In the genomic region with DNA sequence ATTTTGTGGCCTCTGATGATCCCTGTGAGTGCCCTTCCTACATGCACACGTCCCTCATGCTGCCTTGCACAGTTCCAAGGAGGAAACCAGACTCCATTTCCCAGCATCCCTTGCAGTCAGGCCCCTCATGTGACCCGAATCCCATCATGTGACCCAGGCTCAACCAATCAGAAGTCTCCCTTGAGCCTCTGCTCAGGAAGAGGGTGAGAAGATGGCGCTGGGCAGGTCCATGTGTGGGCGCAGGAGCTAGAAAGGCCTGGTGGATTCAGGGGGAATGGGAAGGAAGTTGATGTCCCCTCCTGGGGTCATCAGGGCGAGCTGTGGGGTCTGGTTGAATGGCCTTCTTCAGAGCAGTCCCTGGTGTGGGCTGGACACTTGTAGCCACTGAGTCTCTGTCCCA, we compare ENCODE assay signal across 20 cellular contexts.
A peak's percentile ranks its signal among the peaks of the same experiment; 100 is the strongest.
DNase-seq lines count a peak whose midpoint lies in the region; ATAC-seq and TF ChIP-seq lines count a peak whose summit lies in the region.
"Had no signal": no experiment of that assay in that cellular context is flagged by ENCODE, and none has a peak within 500 bp of the region (broad histone marks: within the 10 kb centered on the region; RNA-seq: fewer than 3 reads in every experiment).

No MANE protein-coding gene starts in this region.

- H3K27me3 ChIP-seq in endodermal cell (ENCODE audit: control insufficient read depth, insufficient read depth, low read length, poor library complexity, severe bottlenecking), result no peaks in the 10 kb centered on the region
- H3K27me3 ChIP-seq: adrenal gland, transverse colon had no signal

- H3K9me3 Mint-ChIP-seq in Calu3 (ENCODE audit: low read depth, unreplicated experiment) (peaks cover 4% of the 10 kb centered on the region), endodermal cell (peaks cover 5% of the 10 kb centered on the region)
- H3K9me3 Mint-ChIP-seq: activated T-helper 2 cell treated with anti-CD3 and anti-CD28 coated beads, Interferon-gamma antibody, Interleukin-2, Interleukin-4, amounts not matched to agents 10 μg/mL and 5 μg/mL and 100 μg/mL, durations not matched to agents 14 hours and 24 hours and 36 hours had no signal

- H3K4me3 Mint-ChIP-seq in Calu3 (ENCODE audit: low read depth, unreplicated experiment), result no peak overlapping the region
- no peak overlapping the region for H3K4me3 Mint-ChIP-seq in endodermal cell
- H3K4me3 Mint-ChIP-seq: nephron progenitor cell; stimulated activated naive B cell treated with anti-CD40 and anti-IgM and Interleukin-4, amounts not matched to agents 10 μg/mL and 1 μg/mL and 100 μg/mL, for 72 hours had no signal

- DNase-seq in DMS 273 (lab: John Stamatoyannopoulos, UW; ENCODE audit: unreplicated experiment) (peak; percentile 13), DMS 273 treated with DMSO at 0.1 percent for 48 hours (lab: John Stamatoyannopoulos, UW) (no peak), Calu3 (peak; percentile 20), NCI-H2171 (lab: John Stamatoyannopoulos, UW) (peak; percentile 30), endodermal cell (peak; percentile 55), DMS153 treated with DMSO at 0.1 percent for 48 hours (lab: John Stamatoyannopoulos, UW; ENCODE audit: unreplicated experiment) (no peak)
- DNase-seq: activated CD4-positive, alpha-beta T cell treated with anti-CD3 and anti-CD28 coated beads for 4 hours; adrenal gland; GM23248; heart right ventricle; mesenchymal stem cell; NCI-H2029 treated with DMSO at 0.1 percent for 48 hours; nephron progenitor cell; stimulated activated naive B cell treated with anti-CD40 and anti-IgM and Interleukin-4, amounts not matched to agents 10 μg/mL and 1 μg/mL and 100 μg/mL, for 72 hours; transverse colon had no signal

- ATAC-seq in GM19023 (IDR thresholded peaks at IDR 0.05; ENCODE audit: unreplicated experiment) (no peak), HG03025 (IDR thresholded peaks at IDR 0.05; ENCODE audit: low FRiP score, unreplicated experiment) (no peak)
- ATAC-seq: heart right ventricle; stimulated activated naive B cell treated with anti-CD40 and anti-IgM and Interleukin-4, amounts not matched to agents 10 μg/mL and 1 μg/mL and 100 μg/mL, for 72 hours had no signal

- no peak for TF ChIP-seq CTCF in Calu3 (IDR thresholded peaks at IDR 0.05; ENCODE audit: unreplicated experiment)
- TF ChIP-seq CTCF in endodermal cell (conservative IDR thresholded peaks at IDR 0.05), result no peak

- H3K27ac Mint-ChIP-seq in Calu3 (ENCODE audit: unreplicated experiment) (no peak overlapping the region), endodermal cell (no peak overlapping the region)
- H3K27ac Mint-ChIP-seq: activated T-helper 2 cell treated with anti-CD3 and anti-CD28 coated beads, Interferon-gamma antibody, Interleukin-2, Interleukin-4, amounts not matched to agents 10 μg/mL and 5 μg/mL and 100 μg/mL, durations not matched to agents 14 hours and 24 hours and 36 hours; nephron progenitor cell; stimulated activated naive B cell treated with anti-CD40 and anti-IgM and Interleukin-4, amounts not matched to agents 10 μg/mL and 1 μg/mL and 100 μg/mL, for 72 hours had no signal

- 89 to 90% methylated on average over 3 to 5 of the region's 5 CpGs for WGBS in endodermal cell (ENCODE audit: insufficient coverage in 1 of 2, insufficient read length in 1 of 2), 2 experiments

- H3K27ac ChIP-seq in endodermal cell (ENCODE audit: low read depth, low read length), result no peak overlapping the region
- H3K27ac ChIP-seq: 22Rv1, adrenal gland, C4-2B, GM23248, heart right ventricle, transverse colon had no signal

- H3K4me1 ChIP-seq in endodermal cell (ENCODE audit: control insufficient read depth, insufficient read depth, low read length), result no peaks in the 10 kb centered on the region
- H3K4me1 ChIP-seq: adrenal gland, heart right ventricle, transverse colon had no signal

- intact Hi-C loops in Calu3 (cut with micrococcal nuclease; ENCODE audit: unreplicated experiment), result no loop called here

- H3K36me3 Mint-ChIP-seq in Calu3 (ENCODE audit: insufficient read depth, unreplicated experiment), result no peaks in the 10 kb centered on the region
- no peaks in the 10 kb centered on the region for H3K36me3 Mint-ChIP-seq in endodermal cell (ENCODE audit: low read depth)
- H3K36me3 Mint-ChIP-seq: stimulated activated naive B cell treated with anti-CD40 and anti-IgM and Interleukin-4, amounts not matched to agents 10 μg/mL and 1 μg/mL and 100 μg/mL, for 72 hours had no signal

- no TSS peak for BruUV-seq in Calu3 (replicated peaks; lab: Mats Ljungman, UMichigan)

- no peaks in the 10 kb centered on the region for H3K9me3 ChIP-seq in endodermal cell (ENCODE audit: control insufficient read depth, low read length)
- H3K9me3 ChIP-seq: adrenal gland, transverse colon had no signal

- H3K4me3 ChIP-seq in endodermal cell (ENCODE audit: low read length), result no peak overlapping the region
- H3K4me3 ChIP-seq: adrenal gland, GM23248, heart right ventricle, transverse colon had no signal

- CTCF ChIA-PET in Calu3 (lab: Charles Lee), result no interaction called here

- no peaks in the 10 kb centered on the region for H3K36me3 ChIP-seq in endodermal cell (ENCODE audit: control insufficient read depth, insufficient read depth, low read length)
- H3K36me3 ChIP-seq: adrenal gland, heart right ventricle, transverse colon had no signal

- H3K9ac ChIP-seq in endodermal cell (ENCODE audit: extremely low read depth, low read length, poor library complexity, severe bottlenecking), result no peak overlapping the region
- H3K9ac ChIP-seq: GM23248 had no signal

- peaks cover 45% of the 10 kb centered on the region for H3K27me3 Mint-ChIP-seq in Calu3 (ENCODE audit: unreplicated experiment)
- peaks cover 27% of the 10 kb centered on the region for H3K27me3 Mint-ChIP-seq in endodermal cell (ENCODE audit: insufficient read depth)

- H3K4me1 Mint-ChIP-seq in Calu3 (ENCODE audit: low read depth, unreplicated experiment), result no peaks in the 10 kb centered on the region
- H3K4me1 Mint-ChIP-seq in endodermal cell, result no peaks in the 10 kb centered on the region
- H3K4me1 Mint-ChIP-seq: nephron progenitor cell; stimulated activated naive B cell treated with anti-CD40 and anti-IgM and Interleukin-4, amounts not matched to agents 10 μg/mL and 1 μg/mL and 100 μg/mL, for 72 hours had no signal

Comparison
In these comparisons a context has a peak if more than half of its experiments do, and no peak if none do; other contexts are left out.
1. DNase-seq: peak in DMS 273 (single experiment), Calu3 (single experiment), NCI-H2171 (single experiment) and endodermal cell (single experiment); none in DMS 273 treated with DMSO at 0.1 percent for 48 hours (single experiment) and DMS153 treated with DMSO at 0.1 percent for 48 hours (single experiment).